1 cellular context compared by ENCODE assay signal in the genomic region with DNA sequence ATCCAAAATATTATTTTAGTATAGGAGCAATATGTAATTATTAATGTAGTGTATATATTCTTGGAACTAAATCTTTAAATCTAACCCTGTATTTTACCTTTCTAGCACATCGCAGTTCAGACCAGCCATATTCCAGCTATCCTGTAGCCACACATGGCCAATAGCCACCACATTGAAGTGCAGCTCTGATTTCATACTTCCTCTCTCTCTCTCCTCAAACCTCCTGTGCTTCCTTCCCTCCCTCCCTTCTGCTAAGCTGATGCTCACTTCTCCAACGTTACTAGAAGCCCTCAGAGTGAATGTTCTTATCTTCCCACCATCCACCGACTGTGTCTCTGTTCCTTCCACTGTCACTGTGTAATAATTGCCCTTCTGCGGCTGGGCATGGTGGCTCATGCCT.
TF ChIP-seq lines count a peak whose summit lies in the region.

No MANE protein-coding gene starts in this region.

TF ChIP-seq in HepG2, 621 proteins besides CTCF, POLR2A, EP300 and RAD21:
- TF ChIP-seq ZNF121 (CRISPR knock-in tag; IDR thresholded peaks at IDR 0.05) = 0 out of 2 replicates have a peak, but pooled peaks have one; percentile 41
TF ChIP-seq in HepG2: peak in this region for 1; not testable (repeated sequence) for 620.
